Comparison of ENCODE assay signal across 10 cellular contexts in genomic region chr20:60050193-60050960, GRCh38.
DNase-seq lines count a peak whose midpoint lies in the region; ATAC-seq and TF ChIP-seq lines count a peak whose summit lies in the region.
"Had no signal": no experiment of that assay in that cellular context is flagged by ENCODE, and none has a peak within 500 bp of the region (broad histone marks: within the 10 kb centered on the region; RNA-seq: fewer than 3 reads in every experiment).

No MANE protein-coding gene starts in this region.

- in situ Hi-C loops in transverse colon (cut with MboI; ENCODE audit: low pct_ligation_motif_present in 1 of 4, low pct_unique_long_range_greater_than_20kb in 1 of 4, low sequenced_read_pairs in 3 of 4), result no loop called here

- no peak for TF ChIP-seq POLR2A in transverse colon (IDR thresholded peaks at IDR 0.05)
- no peak for TF ChIP-seq POLR2A in esophagus muscularis mucosa (IDR thresholded peaks at IDR 0.05; ENCODE audit: low read depth)

- peak in 6 of 9 donors; percentile 10 to 30 (median 23) for TF ChIP-seq CTCF in heart right ventricle (IDR thresholded peaks at IDR 0.05)
- TF ChIP-seq CTCF in epithelial cell of proximal tubule (conservative IDR thresholded peaks at IDR 0.05; ENCODE audit: low read depth, low read length), result peak; percentile 64
- peak in 4 of 5 experiments; percentile 30 to 41 (median 38) for TF ChIP-seq CTCF in transverse colon (IDR thresholded peaks at IDR 0.05)
- no peak for TF ChIP-seq CTCF in esophagus muscularis mucosa (IDR thresholded peaks at IDR 0.05)

- WGBS in heart right ventricle, 2 donors, result 79 to 82% methylated on average over 13 of the region's 13 CpGs
- WGBS in right cardiac atrium, result 74% methylated on average over 13 of the region's 13 CpGs
- 67 to 68% methylated on average over 1 to 13 of the region's 13 CpGs for WGBS in transverse colon (ENCODE audit: low coverage in 1 of 2), 2 donors
- 84% methylated on average over 13 of the region's 13 CpGs for WGBS in esophagus muscularis mucosa

- H3K27me3 ChIP-seq in heart right ventricle (peaks cover 0 to 22% (median 7%) of the 10 kb centered on the region in 7 donors), right cardiac atrium (ENCODE audit: control insufficient read depth, insufficient read depth) (no peaks in the 10 kb centered on the region), transverse colon (peaks cover 28% of the 10 kb centered on the region), esophagus muscularis mucosa (peaks cover 0 to 46% (median 0%) of the 10 kb centered on the region in 4 donors)

- no peak for TF ChIP-seq EP300 in transverse colon (IDR thresholded peaks at IDR 0.05; ENCODE audit: low read depth)
- TF ChIP-seq EP300 in esophagus muscularis mucosa (IDR thresholded peaks at IDR 0.05), result no peak

- peaks cover 0 to 63% (median 0%) of the 10 kb centered on the region in 9 donors for H3K4me1 ChIP-seq in heart right ventricle
- no peaks in the 10 kb centered on the region for H3K4me1 ChIP-seq in right cardiac atrium (ENCODE audit: control insufficient read depth, insufficient read depth, low read length)
- H3K4me1 ChIP-seq in transverse colon, result no peaks in the 10 kb centered on the region
- peaks cover 0 to 13% (median 9%) of the 10 kb centered on the region in 4 donors for H3K4me1 ChIP-seq in esophagus muscularis mucosa

- intact Hi-C loops in heart right ventricle (cut with DNase I) (loop anchor here in 7 of 10 donors (5.0 to 10.0 kb wide), 7 partner anchors 66 to 1844 kb away; partner anchors contain the start of gene CDH26 (in 1 of the 7)), right cardiac atrium (cut with DNase I) (loop anchor here in 1 of 4 donors (10.0 kb wide), 2 partner anchors 154 to 214 kb away; no protein-coding TSS in a partner anchor), transverse colon (cut with DNase I; ENCODE audit: low total_unique reads) (no loop called here), esophagus muscularis mucosa (cut with DNase I) (no loop called here)

- H3K36me3 ChIP-seq in heart right ventricle (no peaks in the 10 kb centered on the region), transverse colon (no peaks in the 10 kb centered on the region), esophagus muscularis mucosa (no peaks in the 10 kb centered on the region)

- H3K4me3 ChIP-seq in heart right ventricle (no peak overlapping the region), right cardiac atrium (ENCODE audit: low read length) (no peak overlapping the region), epithelial cell of proximal tubule (ENCODE audit: low read depth, low read length) (no peak overlapping the region), transverse colon (no peak overlapping the region), esophagus muscularis mucosa (no peak overlapping the region)

- no peak for ATAC-seq in heart right ventricle
- ATAC-seq in right cardiac atrium, result no peak

- DNase-seq in heart right ventricle (no peak), right cardiac atrium (no peak), NCI-H82 (lab: John Stamatoyannopoulos, UW) (peak; percentile 95), epithelial cell of proximal tubule (ENCODE audit: low read depth) (no peak), transverse colon (peak; percentile 21), RKO (ENCODE audit: low spot score) (no peak), esophagus muscularis mucosa (ENCODE audit: extremely low spot score) (no peak)
- no peak for DNase-seq in activated CD4-positive, CD25-positive, alpha-beta regulatory T cell (lab: John Stamatoyannopoulos, UW)
- DNase-seq: activated CD4-positive, alpha-beta T cell treated with anti-CD3 and anti-CD28 coated beads for 1 hour; NCI-H446 had no signal

- H3K9me3 ChIP-seq in heart right ventricle (no peaks in the 10 kb centered on the region), right cardiac atrium (ENCODE audit: control insufficient read depth, low read length) (no peaks in the 10 kb centered on the region), transverse colon (no peaks in the 10 kb centered on the region), esophagus muscularis mucosa (no peaks in the 10 kb centered on the region)

- H3K27ac ChIP-seq in heart right ventricle (no peak overlapping the region), right cardiac atrium (ENCODE audit: low read length) (no peak overlapping the region), transverse colon (no peak overlapping the region), esophagus muscularis mucosa (replicated peaks in 1 of 4) (no peak overlapping the region)

Comparison
In these comparisons a context has a peak if more than half of its experiments do, and no peak if none do; other contexts are left out.
1. DNase-seq: peak in NCI-H82 (single experiment) and transverse colon (single experiment); none in heart right ventricle (0 of 2), right cardiac atrium (0 of 3), epithelial cell of proximal tubule (single experiment), RKO (single experiment), esophagus muscularis mucosa (single experiment) and activated CD4-positive, CD25-positive, alpha-beta regulatory T cell (0 of 4).
2. CTCF ChIP-seq: peak in heart right ventricle (6 of 9), epithelial cell of proximal tubule (single experiment) and transverse colon (4 of 5); none in esophagus muscularis mucosa (0 of 3).
3. intact Hi-C loops: an anchor here in heart right ventricle (5.0 to 10.0 kb wide); none called in transverse colon and esophagus muscularis mucosa.